24 cellular contexts compared by ENCODE assay signal in the genomic region with DNA sequence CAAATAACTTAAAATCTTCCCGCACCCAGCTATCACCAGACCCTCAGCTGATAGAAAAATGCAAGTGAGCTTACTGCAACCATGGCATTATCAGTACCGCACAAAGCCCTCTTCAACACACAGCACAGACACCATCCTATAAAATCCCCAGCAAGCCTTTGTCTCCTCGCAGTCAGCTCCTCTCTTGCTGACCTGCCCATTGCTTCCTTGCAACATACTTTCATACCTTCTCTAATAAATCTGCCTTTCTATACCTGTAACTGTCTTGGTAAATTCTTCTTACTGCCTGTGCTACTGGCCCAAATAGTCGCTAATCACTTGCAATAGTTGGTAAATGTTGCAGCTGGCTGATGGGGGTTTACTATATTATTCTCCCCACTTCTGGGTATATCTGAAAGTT.
"Had no signal": no experiment of that assay in that cellular context is flagged by ENCODE, and none has a peak within 500 bp of the region (broad histone marks: within the 10 kb centered on the region; RNA-seq: fewer than 3 reads in every experiment).

No MANE protein-coding gene starts in this region.

- H3K4me1 ChIP-seq: esophagus squamous epithelium, gastrocnemius medialis, heart right ventricle, left lung, lower lobe of right lung had no signal

- H3K9me3 ChIP-seq: esophagus squamous epithelium, gastrocnemius medialis, heart right ventricle, left lung, lower lobe of right lung, mucosa of descending colon had no signal

- H3K4me3 Mint-ChIP-seq: mesothelial cell of epicardium had no signal

- DNase-seq: dermis blood vessel endothelial cell; dorsolateral prefrontal cortex; effector CD4-positive, alpha-beta T cell; effector memory CD4-positive, alpha-beta T cell; esophagus squamous epithelium; foreskin fibroblast; foreskin melanocyte; gastrocnemius medialis; glutamatergic neuron; head of caudate nucleus; heart right ventricle; hippocampal formation; left cardiac atrium; left lung; left ventricle myocardium superior; lower lobe of right lung; mesenchymal stem cell; mucosa of descending colon had no signal

- ATAC-seq: gastrocnemius medialis, heart right ventricle, left cardiac atrium, left lung, left ventricle myocardium superior, lower lobe of right lung, mucosa of descending colon had no signal

- H3K4me3 ChIP-seq: coronary artery, dorsolateral prefrontal cortex, esophagus squamous epithelium, gastrocnemius medialis, heart right ventricle, left lung, lower lobe of right lung, mucosa of descending colon had no signal

- H3K27me3 ChIP-seq: esophagus squamous epithelium, gastrocnemius medialis, left lung had no signal

- FAIRE-seq: colon, endothelial cell of umbilical vein, islet of Langerhans, keratinocyte had no signal

- H3K36me3 ChIP-seq: esophagus squamous epithelium, gastrocnemius medialis, heart right ventricle, left lung, lower lobe of right lung had no signal

- H3K27ac ChIP-seq: coronary artery, dorsolateral prefrontal cortex, esophagus squamous epithelium, gastrocnemius medialis, heart right ventricle, left lung, lower lobe of right lung had no signal

- H3K27ac Mint-ChIP-seq: mesothelial cell of epicardium had no signal
